In genomic region chr2:135064149-135064548, GRCh38 we compare ENCODE assay signal across 32 cellular contexts. TPM values are rescaled to one million over a fixed set of nuclear protein-coding genes. Genes with fewer than 3 reads are reported as not detected.
"Had no signal": no experiment of that assay in that cellular context is flagged by ENCODE, and none has a peak within 500 bp of the region (broad histone marks: within the 10 kb centered on the region; RNA-seq: fewer than 3 reads in every experiment).

No MANE protein-coding gene starts in this region.

- ATAC-seq: effector memory CD8-positive, alpha-beta T cell; left colon; natural killer cell; psoas muscle; stimulated activated memory B cell treated with anti-CD40 and anti-IgM and Interleukin-4, amounts not matched to agents 10 μg/mL and 1 μg/mL and 100 μg/mL, for 72 hours had no signal

- H3K9me3 Mint-ChIP-seq: activated B cell treated with CpG ODN at 0.5 μM for 24 hours; effector memory CD8-positive, alpha-beta T cell; natural killer cell had no signal

- FAIRE-seq: endothelial cell of umbilical vein, urothelium cell line had no signal

- H3K27me3 Mint-ChIP-seq: activated B cell treated with CpG ODN at 0.5 μM for 24 hours; effector memory CD8-positive, alpha-beta T cell; stimulated activated memory B cell treated with anti-CD40 and anti-IgM and Interleukin-4, amounts not matched to agents 10 μg/mL and 1 μg/mL and 100 μg/mL, for 72 hours had no signal

- H3K27ac Mint-ChIP-seq: activated B cell treated with CpG ODN at 0.5 μM for 24 hours; effector memory CD8-positive, alpha-beta T cell; natural killer cell; neural progenitor cell; stimulated activated memory B cell treated with anti-CD40 and anti-IgM and Interleukin-4, amounts not matched to agents 10 μg/mL and 1 μg/mL and 100 μg/mL, for 72 hours; T-helper 2 cell treated with Interferon-gamma antibody and Interleukin-4, amounts not matched to agents 5 μg/mL and 100 μg/mL, for 36 hours had no signal

- H3K4me3 Mint-ChIP-seq: activated B cell treated with CpG ODN at 0.5 μM for 24 hours; effector memory CD8-positive, alpha-beta T cell; natural killer cell; neural progenitor cell; stimulated activated memory B cell treated with anti-CD40 and anti-IgM and Interleukin-4, amounts not matched to agents 10 μg/mL and 1 μg/mL and 100 μg/mL, for 72 hours; T-helper 2 cell treated with Interferon-gamma antibody and Interleukin-4, amounts not matched to agents 5 μg/mL and 100 μg/mL, for 36 hours had no signal

- DNase-seq: activated B cell treated with CpG ODN at 0.5 μM for 24 hours; activated CD4-positive, alpha-beta T cell treated with anti-CD3 and anti-CD28 coated beads, Interleukin-2, amount 50 U/mL, for 1 hour; activated gamma-delta T cell; activated naive CD4-positive, alpha-beta T cell treated with anti-CD3 and anti-CD28 coated beads, Interleukin-2, amount 50 U/mL, for 16 hours; activated T-cell treated with anti-CD3 and anti-CD28 coated beads for 4 hours; adrenal gland; aorta; brain microvascular endothelial cell; effector memory CD8-positive, alpha-beta T cell; foreskin fibroblast; head of caudate nucleus; hippocampal formation; kidney; left colon; mesendoderm; natural killer cell; occipital lobe; psoas muscle; stimulated activated CD4-positive, alpha-beta T cell treated with anti-CD3 and anti-CD28 coated beads, Interleukin-1b, Interleukin-23, amount 100 ng/mL, for 48 hours; stimulated activated CD4-positive, alpha-beta T cell treated with anti-CD3 and anti-CD28 coated beads, Interleukin-4, amount 100 ng/mL, for 4 hours; stimulated activated CD8-positive, alpha-beta memory T cell treated with anti-CD3 and anti-CD28 coated beads, Interleukin-4, amount 100 ng/mL, for 48 hours; T-helper 1 cell; transverse colon had no signal

- H3K4me1 Mint-ChIP-seq: natural killer cell, neural progenitor cell had no signal

RNA-seq across cellular contexts. Expression of gene MAP3K19, which starts 16.9 kb away (rescaled TPM):
- total RNA-seq: activated B cell treated with CpG ODN at 0.5 μM for 24 hours, adrenal gland, aorta, cardiac septum, endothelial cell of umbilical vein, kidney, left colon, lower leg skin, mononuclear cell, natural killer cell, psoas muscle, smooth muscle cell, transverse colon had no signal
